23 cellular contexts compared by ENCODE assay signal in the genomic region with DNA sequence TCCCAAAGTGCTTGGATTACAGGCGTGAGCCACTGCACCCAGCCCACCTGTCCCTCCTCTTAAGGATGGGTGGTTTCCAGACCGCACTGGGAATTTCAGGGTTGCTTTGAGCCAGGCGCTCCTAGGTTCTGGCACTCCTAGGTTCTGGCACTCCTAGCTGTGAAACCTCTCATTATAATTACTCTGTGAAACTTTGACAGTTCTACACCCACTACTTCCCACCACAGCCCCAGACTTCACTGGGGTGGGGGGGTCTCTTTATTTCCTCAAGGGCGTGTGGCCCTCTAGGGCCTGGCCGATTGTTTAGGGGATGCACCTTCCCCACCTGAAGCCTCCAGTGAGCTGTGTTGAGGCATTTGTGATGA. TPM values are rescaled to one million over a fixed set of nuclear protein-coding genes. Genes with fewer than 3 reads are reported as not detected.
DNase-seq lines count a peak whose midpoint lies in the region; ATAC-seq and TF ChIP-seq lines count a peak whose summit lies in the region.
"Had no signal": no experiment of that assay in that cellular context is flagged by ENCODE, and none has a peak within 500 bp of the region (broad histone marks: within the 10 kb centered on the region; RNA-seq: fewer than 3 reads in every experiment).

No MANE protein-coding gene starts in this region.

- H3K4me3 Mint-ChIP-seq in activated T-cell treated with anti-CD3 and anti-CD28 coated beads, Interleukin-2, amount 50 U/mL, for 4 hours: peak overlapping the region; percentile 33
- peak overlapping the region; percentile 77 for H3K4me3 Mint-ChIP-seq in activated naive CD8-positive, alpha-beta T cell
- H3K4me3 Mint-ChIP-seq in type B pancreatic cell: peak overlapping the region; percentile 75
- H3K4me3 Mint-ChIP-seq: stimulated activated naive B cell treated with anti-CD40 and anti-IgM and Interleukin-4, amounts not matched to agents 10 μg/mL and 1 μg/mL and 100 μg/mL, for 72 hours had no signal

- no peak for DNase-seq in activated T-cell treated with anti-CD3 and anti-CD28 coated beads, Interleukin-2, amount 50 U/mL, for 4 hours
- DNase-seq in activated T-cell treated with anti-CD3 and anti-CD28 coated beads, Interleukin-2, amount 50 U/mL, for 48 hours: no peak
- DNase-seq in myocyte (ENCODE audit: low read depth) (peak; percentile 25), type B pancreatic cell (ENCODE audit: extremely low spot score, unreplicated experiment) (no peak), NCI-H510A treated with DMSO at 0.1 percent for 48 hours (lab: John Stamatoyannopoulos, UW) (no peak), amniotic stem cell (lab: John Stamatoyannopoulos, UW) (no peak)
- no peak for DNase-seq in stimulated activated CD4-positive, alpha-beta T cell treated with anti-CD3 and anti-CD28 coated beads, Interleukin-1b, Interleukin-23, amount 100 ng/mL, for 48 hours
- DNase-seq: BE2C; glutamatergic neuron; mesendoderm; MV-4-11; NCI-H1694 treated with DMSO at 0.1 percent for 48 hours; NCI-H69; SK-N-SH; stimulated activated CD4-positive, alpha-beta T cell treated with anti-CD3 and anti-CD28 coated beads, Interleukin-2, amount 100 ng/mL, for 24 hours; stimulated activated naive B cell treated with anti-CD40 and anti-IgM and Interleukin-4, amounts not matched to agents 10 μg/mL and 1 μg/mL and 100 μg/mL, for 72 hours; T-helper 9 cell; thyroid gland had no signal

- H3K27me3 Mint-ChIP-seq in activated T-cell treated with anti-CD3 and anti-CD28 coated beads, Interleukin-2, amount 50 U/mL, for 4 hours (ENCODE audit: low read depth): no peaks in the 10 kb centered on the region
- no peaks in the 10 kb centered on the region for H3K27me3 Mint-ChIP-seq in activated naive CD8-positive, alpha-beta T cell
- H3K27me3 Mint-ChIP-seq in type B pancreatic cell: peaks cover 15% of the 10 kb centered on the region

- no peak for TF ChIP-seq CTCF in type B pancreatic cell (conservative IDR thresholded peaks at IDR 0.05)

- H3K36me3 Mint-ChIP-seq in activated T-cell treated with anti-CD3 and anti-CD28 coated beads, Interleukin-2, amount 50 U/mL, for 4 hours (ENCODE audit: insufficient read depth): no peaks in the 10 kb centered on the region
- H3K36me3 Mint-ChIP-seq in activated naive CD8-positive, alpha-beta T cell: no peaks in the 10 kb centered on the region
- H3K36me3 Mint-ChIP-seq in type B pancreatic cell: no peaks in the 10 kb centered on the region

- H3K4me1 Mint-ChIP-seq in activated T-cell treated with anti-CD3 and anti-CD28 coated beads, Interleukin-2, amount 50 U/mL, for 4 hours (ENCODE audit: low read depth): peaks cover 33% of the 10 kb centered on the region
- peaks cover 34% of the 10 kb centered on the region for H3K4me1 Mint-ChIP-seq in activated naive CD8-positive, alpha-beta T cell (ENCODE audit: low read depth)
- peaks cover 22% of the 10 kb centered on the region for H3K4me1 Mint-ChIP-seq in type B pancreatic cell (ENCODE audit: unreplicated experiment)

- ATAC-seq in activated T-cell treated with anti-CD3 and anti-CD28 coated beads, Interleukin-2, amount 50 U/mL, for 4 hours: no peak

- no peaks in the 10 kb centered on the region for H3K9me3 Mint-ChIP-seq in activated T-cell treated with anti-CD3 and anti-CD28 coated beads, Interleukin-2, amount 50 U/mL, for 4 hours
- H3K9me3 Mint-ChIP-seq in activated naive CD8-positive, alpha-beta T cell (ENCODE audit: low read depth): no peaks in the 10 kb centered on the region
- H3K9me3 Mint-ChIP-seq in type B pancreatic cell: no peaks in the 10 kb centered on the region
- H3K9me3 Mint-ChIP-seq: stimulated activated naive B cell treated with anti-CD40 and anti-IgM and Interleukin-4, amounts not matched to agents 10 μg/mL and 1 μg/mL and 100 μg/mL, for 72 hours had no signal

- no peak overlapping the region for H3K27ac Mint-ChIP-seq in activated naive CD8-positive, alpha-beta T cell
- no peak overlapping the region for H3K27ac Mint-ChIP-seq in type B pancreatic cell
- H3K27ac Mint-ChIP-seq: stimulated activated naive B cell treated with anti-CD40 and anti-IgM and Interleukin-4, amounts not matched to agents 10 μg/mL and 1 μg/mL and 100 μg/mL, for 72 hours had no signal

RNA-seq across cellular contexts. Expression of gene ADAMTS10, which starts 2.3 kb away (rescaled TPM):
- total RNA-seq in activated T-cell treated with anti-CD3 and anti-CD28 coated beads, Interleukin-2, amount 50 U/mL, for 4 hours: 1 to 10 TPM; 1.1 to 3.1 (median 1.5) TPM
- total RNA-seq in myocyte: 0.83 TPM in 1 of 2 replicates, not detected in the other
- 1.7 TPM for polyA plus RNA-seq in myocyte (2012)
- total RNA-seq in type B pancreatic cell (ENCODE audit: low replicate concordance): 6.4 and 59.2 TPM in 2 replicates
- total RNA-seq: bronchial epithelial cell had no signal

RNA-seq across cellular contexts. Expression of gene NFILZ, which starts 17.6 kb away (rescaled TPM):
- total RNA-seq in activated T-cell treated with anti-CD3 and anti-CD28 coated beads, Interleukin-2, amount 50 U/mL, for 4 hours: not detected
- total RNA-seq in myocyte (not detected in 2 replicates), type B pancreatic cell (ENCODE audit: low replicate concordance) (not detected in 2 replicates)
- polyA plus RNA-seq in myocyte (2012): not detected
- total RNA-seq: bronchial epithelial cell, H4, posterior vena cava, skeletal muscle tissue, thyroid gland had no signal
- polyA plus RNA-seq: SK-N-SH had no signal

RNA-seq across cellular contexts. Expression of gene MYO1F, which starts 35.5 kb away (rescaled TPM):
- 1 to 10 TPM; 4.6 to 8.0 (median 6.6) TPM for total RNA-seq in activated T-cell treated with anti-CD3 and anti-CD28 coated beads, Interleukin-2, amount 50 U/mL, for 4 hours
- total RNA-seq in myocyte: 0.21 TPM in 1 of 2 replicates, not detected in the other
- 1.7 TPM for polyA plus RNA-seq in myocyte (2012)
- total RNA-seq in type B pancreatic cell (ENCODE audit: low replicate concordance): 0.14 and 0.64 TPM in 2 replicates
- total RNA-seq: bronchial epithelial cell had no signal
